Comparison of ENCODE assay signal across 1 cellular context in genomic region chr5:179183481-179183880, GRCh38.
TF ChIP-seq lines count a peak whose summit lies in the region.

No MANE protein-coding gene starts in this region.

TF ChIP-seq in HEK293, 187 proteins besides CTCF, POLR2A, EP300 and RAD21 (continued from another document):
- TF ChIP-seq PRDM2 (tag by site-specific recombination; IDR thresholded peaks at IDR 0.05; ENCODE audit: borderline replicate concordance) (no peak), GLIS2 (tag by site-specific recombination; IDR thresholded peaks at IDR 0.05) (peak; percentile 32; the same call in 1 of the 2 replicates), ZNF558 (tag by site-specific recombination; IDR thresholded peaks at IDR 0.05) (no peak), ELK4 (IDR thresholded peaks at IDR 0.05; ENCODE audit: borderline replicate concordance, low read depth, low read length) (no peak), SP2 (tag by site-specific recombination; IDR thresholded peaks at IDR 0.05) (no peak), PRDM4 (tag by site-specific recombination; IDR thresholded peaks at IDR 0.05) (no peak), ZNF610 (tag by site-specific recombination; IDR thresholded peaks at IDR 0.05; ENCODE audit: borderline replicate concordance) (no peak), ZNF148 (tag by site-specific recombination; IDR thresholded peaks at IDR 0.05; ENCODE audit: borderline replicate concordance) (no peak)
